8 cellular contexts compared by ENCODE assay signal in the genomic region with DNA sequence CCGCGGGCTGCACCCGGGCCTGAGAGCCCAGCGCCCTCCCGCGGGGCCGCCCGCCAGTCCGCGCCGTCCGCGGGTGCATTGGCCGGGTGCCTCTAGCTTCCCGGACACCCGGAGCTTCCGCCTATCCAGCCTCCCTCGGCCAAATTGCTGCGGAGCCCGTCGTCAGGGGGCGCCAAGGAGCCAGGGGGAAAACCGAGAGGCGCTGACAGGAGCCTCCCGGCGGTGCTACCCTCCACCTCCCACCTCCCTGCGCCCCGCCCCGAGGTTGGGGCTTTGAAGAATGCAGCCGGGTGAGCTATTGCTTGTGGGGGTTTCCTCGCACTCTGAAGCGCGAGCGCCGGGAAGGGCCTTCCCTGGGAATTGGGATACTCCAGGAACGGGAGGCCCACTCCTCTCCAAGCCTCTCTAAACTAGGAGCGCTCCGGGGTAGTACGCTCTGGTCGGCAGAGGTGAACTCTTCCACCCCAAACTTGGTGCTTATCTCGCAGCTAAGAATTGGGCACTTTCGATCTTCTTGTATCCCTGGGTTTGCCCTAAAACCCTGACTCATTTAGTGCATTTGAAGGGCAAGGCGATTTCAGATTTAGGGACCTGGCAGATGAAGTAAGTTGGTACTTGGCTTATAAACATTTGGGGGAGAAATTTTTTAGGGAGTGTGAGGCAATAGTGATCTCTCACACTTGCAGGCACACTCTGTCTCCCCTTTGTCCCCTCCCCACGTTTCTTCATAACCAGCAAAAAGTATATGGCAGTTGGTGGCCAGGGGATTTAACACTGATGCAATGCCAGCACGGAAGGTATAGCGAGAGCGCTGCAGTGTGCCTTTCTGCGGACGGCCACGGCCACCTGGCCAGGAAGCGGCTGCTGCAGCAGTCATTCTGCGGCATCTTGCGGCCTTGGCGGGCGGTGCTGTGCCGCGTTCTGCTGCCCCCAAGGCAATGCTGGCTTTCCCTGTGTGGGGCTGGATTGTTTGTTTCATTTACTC. TPM values are rescaled to one million over a fixed set of nuclear protein-coding genes. Genes with fewer than 3 reads are reported as not detected.
DNase-seq lines count a peak whose midpoint lies in the region; ATAC-seq and TF ChIP-seq lines count a peak whose summit lies in the region.

No MANE protein-coding gene starts in this region.

- H3K27ac Mint-ChIP-seq in CD4-positive, alpha-beta T cell = no peak overlapping the region
- no peak overlapping the region for H3K27ac Mint-ChIP-seq in activated CD4-positive, alpha-beta memory T cell treated with anti-CD3 and anti-CD28 coated beads for 36 hours
- H3K27ac Mint-ChIP-seq in endodermal cell = peak overlapping the region; percentile 40

- no peaks in the 10 kb centered on the region for H3K36me3 Mint-ChIP-seq in CD4-positive, alpha-beta T cell (ENCODE audit: low read depth)
- no peaks in the 10 kb centered on the region for H3K36me3 Mint-ChIP-seq in activated CD4-positive, alpha-beta memory T cell treated with anti-CD3 and anti-CD28 coated beads for 36 hours
- H3K36me3 Mint-ChIP-seq in endodermal cell (ENCODE audit: low read depth) = no peaks in the 10 kb centered on the region

- no peaks in the 10 kb centered on the region for H3K36me3 ChIP-seq in endodermal cell (ENCODE audit: control insufficient read depth, insufficient read depth, low read length)

- H3K4me3 Mint-ChIP-seq in CD4-positive, alpha-beta T cell = peak overlapping the region; percentile 83
- peak overlapping the region; percentile 72 for H3K4me3 Mint-ChIP-seq in activated CD4-positive, alpha-beta memory T cell treated with anti-CD3 and anti-CD28 coated beads for 36 hours
- peak overlapping the region; percentile 85 for H3K4me3 Mint-ChIP-seq in endodermal cell

- no peaks in the 10 kb centered on the region for H3K9me3 Mint-ChIP-seq in CD4-positive, alpha-beta T cell
- H3K9me3 Mint-ChIP-seq in activated CD4-positive, alpha-beta memory T cell treated with anti-CD3 and anti-CD28 coated beads for 36 hours = no peaks in the 10 kb centered on the region
- no peaks in the 10 kb centered on the region for H3K9me3 Mint-ChIP-seq in endodermal cell

- H3K4me3 ChIP-seq in endodermal cell (ENCODE audit: low read length) = peak overlapping the region; percentile 86

- H3K27ac ChIP-seq in CD4-positive, alpha-beta T cell (ENCODE audit: low read depth, low read length) = no peak overlapping the region
- H3K27ac ChIP-seq in endodermal cell (ENCODE audit: low read depth, low read length) = no peak overlapping the region

- peak; percentile 24 for TF ChIP-seq POLR2A in GM19193 (IDR thresholded peaks at IDR 0.05; ENCODE audit: extremely low read depth, insufficient read depth, insufficient read length)

- no peak for TF ChIP-seq CTCF in CD4-positive, alpha-beta T cell (IDR thresholded peaks at IDR 0.05)
- peak; percentile 91 for TF ChIP-seq CTCF in endodermal cell (conservative IDR thresholded peaks at IDR 0.05)

- peaks cover 67% of the 10 kb centered on the region for H3K27me3 ChIP-seq in CD4-positive, alpha-beta T cell (ENCODE audit: control insufficient read depth, insufficient read depth, low read length)
- peaks cover 45% of the 10 kb centered on the region for H3K27me3 ChIP-seq in endodermal cell (ENCODE audit: control insufficient read depth, insufficient read depth, low read length, poor library complexity, severe bottlenecking)

- intact Hi-C loops in CD4-positive, alpha-beta T cell (cut with DNase I, micrococcal nuclease) = no loop called here
- intact Hi-C loops in activated CD4-positive, alpha-beta memory T cell treated with anti-CD3 and anti-CD28 coated beads for 36 hours (cut with micrococcal nuclease) = loop anchor here (1.0 to 2.0 kb wide), 7 partner anchors 51 to 361 kb away; partner anchors contain the start of genes BAG2, KIAA1586 and RAB23

- no peaks in the 10 kb centered on the region for H3K4me1 ChIP-seq in endodermal cell (ENCODE audit: control insufficient read depth, insufficient read depth, low read length)

- H3K27me3 Mint-ChIP-seq in CD4-positive, alpha-beta T cell = peaks cover 79% of the 10 kb centered on the region
- peaks cover 45% of the 10 kb centered on the region for H3K27me3 Mint-ChIP-seq in activated CD4-positive, alpha-beta memory T cell treated with anti-CD3 and anti-CD28 coated beads for 36 hours
- peaks cover 54% of the 10 kb centered on the region for H3K27me3 Mint-ChIP-seq in endodermal cell (ENCODE audit: insufficient read depth)

- peak overlapping the region; percentile 47 for H3K9ac ChIP-seq in endodermal cell (ENCODE audit: extremely low read depth, low read length, poor library complexity, severe bottlenecking)

- CTCF ChIA-PET in CD4-positive, alpha-beta T cell (lab: Charles Lee) = no interaction called here
- CTCF ChIA-PET in activated CD4-positive, alpha-beta memory T cell treated with anti-CD3 and anti-CD28 coated beads for 36 hours (lab: Charles Lee) = interaction anchor here (0.7 to 1.8 kb wide), 11 partner anchors 12 to 362 kb away, joined by 3 to 13 read pairs (median 4); partner anchors contain the start of gene PRIM2

- 1% methylated on average over 18 to 57 of the region's 57 CpGs for WGBS in endodermal cell (ENCODE audit: insufficient coverage in 1 of 2, insufficient read length in 1 of 2), 2 experiments

- H3K9me3 ChIP-seq in CD4-positive, alpha-beta T cell (ENCODE audit: control insufficient read depth, low read length) = no peaks in the 10 kb centered on the region
- no peaks in the 10 kb centered on the region for H3K9me3 ChIP-seq in endodermal cell (ENCODE audit: control insufficient read depth, low read length)

- peaks cover 26% of the 10 kb centered on the region for H3K4me1 Mint-ChIP-seq in CD4-positive, alpha-beta T cell (ENCODE audit: low read depth)
- H3K4me1 Mint-ChIP-seq in activated CD4-positive, alpha-beta memory T cell treated with anti-CD3 and anti-CD28 coated beads for 36 hours (ENCODE audit: low read depth) = peaks cover 21% of the 10 kb centered on the region
- peaks cover 3% of the 10 kb centered on the region for H3K4me1 Mint-ChIP-seq in endodermal cell

- POLR2A ChIA-PET in CD4-positive, alpha-beta T cell (lab: Charles Lee) = no interaction called here
- POLR2A ChIA-PET in activated CD4-positive, alpha-beta memory T cell treated with anti-CD3 and anti-CD28 coated beads for 36 hours (lab: Charles Lee) = no interaction called here

- DNase-seq in CD4-positive, alpha-beta T cell = peak in 7 of 10 experiments; percentile 9 to 48 (median 15)
- DNase-seq in NCI-H524 (lab: John Stamatoyannopoulos, UW) (peak; percentile 73 to 85), endodermal cell (peak; percentile 99), mesenteric fat pad (ENCODE audit: low spot score) (peak; percentile 91)
- DNase-seq in activated CD4-positive, alpha-beta memory T cell treated with anti-CD3 and anti-CD28 coated beads for 36 hours = peak; percentile 81
- DNase-seq in stimulated activated CD8-positive, alpha-beta memory T cell treated with anti-CD3 and anti-CD28 coated beads, Interleukin-4, amount 100 ng/mL, for 24 hours (ENCODE audit: low read depth) = peak; percentile 51

- peak; percentile 47 for ATAC-seq in CD4-positive, alpha-beta T cell (ENCODE audit: poor library complexity)
- peak; percentile 58 for ATAC-seq in HG03378 (IDR thresholded peaks at IDR 0.05; ENCODE audit: unreplicated experiment)

RNA-seq across cellular contexts. Expression of gene BEND6, which starts 0.6 kb away (rescaled TPM):
- not detected for total RNA-seq in CD4-positive, alpha-beta T cell
- total RNA-seq in activated CD4-positive, alpha-beta memory T cell treated with anti-CD3 and anti-CD28 coated beads for 36 hours = not detected
- under 1 TPM; 0.57 to 0.95 TPM for total RNA-seq in endodermal cell
- polyA plus RNA-seq in endodermal cell (2013, experiment 1 of 2) = 0.78 TPM
- 0.99 TPM for polyA plus RNA-seq in endodermal cell (2013, experiment 2 of 2)
- 0.90 TPM for total RNA-seq in mesenteric fat pad

Comparison
In these comparisons a context has a peak if more than half of its experiments do, and no peak if none do; other contexts are left out.
1. DNase-seq: peak in every context shown above with its lines; median percentile 99 in endodermal cell; 91 in mesenteric fat pad; 81 in activated CD4-positive, alpha-beta memory T cell treated with anti-CD3 and anti-CD28 coated beads for 36 hours; 79 in NCI-H524; 51 in stimulated activated CD8-positive, alpha-beta memory T cell treated with anti-CD3 and anti-CD28 coated beads, Interleukin-4, amount 100 ng/mL, for 24 hours; 15 in CD4-positive, alpha-beta T cell.